Comparison of ENCODE assay signal across 8 cellular contexts in genomic region chr1:173476664-173477285, GRCh38. TPM values are rescaled to one million over a fixed set of nuclear protein-coding genes. Genes with fewer than 3 reads are reported as not detected.
DNase-seq lines count a peak whose midpoint lies in the region; ATAC-seq, FAIRE-seq and TF ChIP-seq lines count a peak whose summit lies in the region.

No MANE protein-coding gene starts in this region.

- peak overlapping the region; percentile 91 for H3K27ac ChIP-seq in WERI-Rb-1
- peak overlapping the region; percentile 96 to 99 (median 97) for H3K27ac ChIP-seq in spleen

- H3K4me3 ChIP-seq in WERI-Rb-1 (ENCODE audit: low read depth, low read length) (peak overlapping the region; percentile 96), bronchial epithelial cell (ENCODE audit: low read depth, low read length) (peak overlapping the region; percentile 88), spleen (peak overlapping the region; percentile 66 to 91 (median 86))

- peak in 2 of 3 donors; percentile 7 to 48 for TF ChIP-seq POLR2A in spleen (IDR thresholded peaks at IDR 0.05)

- intact Hi-C loops in spleen (cut with DNase I; ENCODE audit: low total_unique reads) = loop anchor here (5.0 kb wide), 1 partner anchor 686 kb away; no protein-coding TSS in a partner anchor

- H3K9me3 ChIP-seq in WERI-Rb-1 (ENCODE audit: severe bottlenecking) = peaks cover 2% of the 10 kb centered on the region
- H3K9me3 ChIP-seq in spleen = peaks cover 0 to 1% (median under 1%) of the 10 kb centered on the region in 8 donors

- TF ChIP-seq CTCF in WERI-Rb-1 (IDR thresholded peaks at IDR 0.05; ENCODE audit: low read depth, low read length) (peak; percentile 28; the same call in 1 of the 2 replicates), bronchial epithelial cell (IDR thresholded peaks at IDR 0.05; ENCODE audit: insufficient read depth, low read length, severe bottlenecking) (no peak), spleen (IDR thresholded peaks at IDR 0.05 in 8 of 11, conservative IDR thresholded peaks at IDR 0.05 in 3 of 11) (no peak)

- WGBS in spleen, 5 donors = 0 to 1% (median 0%) methylated on average over 20 to 62 of the region's 62 CpGs

- DNase-seq in AG08396 (ENCODE audit: low spot score) = peak; percentile 95
- DNase-seq in NCI-H2196 treated with DMSO at 0.1 percent for 48 hours (lab: John Stamatoyannopoulos, UW; ENCODE audit: unreplicated experiment) = peak; percentile 85
- peak; percentile 98 for DNase-seq in WERI-Rb-1
- DNase-seq in bronchial epithelial cell (ENCODE audit: low read depth) = peak; percentile 65
- DNase-seq in inferior parietal cortex (ENCODE audit: extremely low spot score) = peak; percentile 94
- DNase-seq in spleen = peak; percentile 97

- H3K4me1 ChIP-seq in spleen = peaks cover 30 to 72% (median 61%) of the 10 kb centered on the region in 6 donors

- no peak for FAIRE-seq in bronchial epithelial cell (lab: Jason Lieb, UNC)

- H3K36me3 ChIP-seq in WERI-Rb-1 = peaks cover 40% of the 10 kb centered on the region
- peaks cover 6% of the 10 kb centered on the region for H3K36me3 ChIP-seq in bronchial epithelial cell (ENCODE audit: control insufficient read depth, insufficient read depth, low read length)
- H3K36me3 ChIP-seq in spleen = peaks cover 2 to 27% (median 9%) of the 10 kb centered on the region in 6 donors

- peak; percentile 97 for ATAC-seq in GM18909 (IDR thresholded peaks at IDR 0.05; ENCODE audit: poor library complexity, unreplicated experiment)
- peak; percentile 95 for ATAC-seq in HG03139 (IDR thresholded peaks at IDR 0.05; ENCODE audit: unreplicated experiment)

- H3K27me3 ChIP-seq in WERI-Rb-1 (ENCODE audit: insufficient read depth, low read depth, severe bottlenecking) = no peaks in the 10 kb centered on the region
- H3K27me3 ChIP-seq in bronchial epithelial cell (ENCODE audit: control insufficient read depth, insufficient read depth, low read length) = no peaks in the 10 kb centered on the region
- H3K27me3 ChIP-seq in spleen (replicated peaks in 1 of 7) = no peaks in the 10 kb centered on the region

RNA-seq across cellular contexts. Expression of gene PRDX6, which starts 0.4 kb away (rescaled TPM):
- 159 and 185 TPM in 2 replicates for total RNA-seq in bronchial epithelial cell
- 100 to 1,000 TPM; 122 to 197 (median 143) TPM for total RNA-seq in spleen
- 100 to 1,000 TPM; 133 to 240 (median 154) TPM for polyA plus RNA-seq in spleen

Comparison
In these comparisons a context has a peak if more than half of its experiments do, and no peak if none do; other contexts are left out.
1. Peak in every context shown above with its lines: DNase-seq, ATAC-seq, H3K4me3 ChIP-seq and H3K27ac ChIP-seq.